In the genomic region with DNA sequence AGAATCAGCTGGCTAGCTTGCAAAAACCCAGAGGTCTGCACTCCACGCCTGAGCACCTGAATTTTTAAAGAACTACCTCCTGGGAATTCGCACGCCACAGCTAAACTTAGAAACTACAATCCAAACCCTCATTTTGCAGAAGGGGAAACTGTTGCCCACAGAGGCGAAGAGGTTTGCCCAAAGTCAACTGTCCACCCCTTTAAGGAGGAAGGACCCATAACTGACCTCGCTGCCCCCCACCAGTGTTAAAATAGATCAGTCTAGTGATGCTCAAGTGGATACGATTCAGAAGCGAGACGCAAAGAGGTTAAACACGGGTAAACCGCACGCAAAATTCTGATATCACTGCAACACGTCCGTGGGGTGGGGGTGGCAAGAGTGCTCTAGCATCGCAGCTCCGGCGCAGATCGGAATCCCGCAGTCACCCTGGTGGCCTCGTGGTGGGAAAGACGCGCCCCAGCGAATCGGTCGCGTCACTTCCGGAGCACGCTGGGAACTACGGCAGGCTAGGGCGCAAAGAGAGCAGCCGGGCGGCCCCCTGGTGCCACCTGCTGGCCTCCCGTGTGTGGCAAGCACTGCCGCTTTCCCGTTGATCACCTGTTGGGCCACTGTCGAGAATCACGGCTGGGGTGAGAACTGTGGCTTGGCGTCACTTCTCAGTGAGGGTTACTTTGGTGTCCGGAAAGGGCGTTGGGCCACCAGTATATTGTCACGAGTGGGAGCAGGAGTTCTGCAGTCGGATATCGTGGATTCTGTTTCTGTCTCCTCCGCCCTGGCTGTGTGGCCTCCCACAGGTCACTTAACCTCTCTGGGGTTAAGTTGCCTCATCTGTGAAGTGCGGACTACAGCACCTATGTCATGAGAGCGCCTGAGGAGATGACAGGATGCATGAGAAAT, we compare ENCODE assay signal across 1 cellular context.
TF ChIP-seq lines count a peak whose summit lies in the region.

TSS of gene ALKBH2 (minus strand) at position 451 of the 897 bp plus-strand sequence. CDS start 686 bp downstream, outside the sequence.

TF ChIP-seq in K562, 482 proteins besides CTCF, POLR2A, EP300 and RAD21 (continued from another document and continues in another):
- TF ChIP-seq ZNF740 (CRISPR knock-in tag; IDR thresholded peaks at IDR 0.05) (peak; percentile 82), ZNF740 (tag; IDR thresholded peaks at IDR 0.05) (no peak; a peak in 1 of 4 replicates), ZNF586 (CRISPR knock-in tag; conservative IDR thresholded peaks at IDR 0.05) (no peak), ZNF766 (CRISPR knock-in tag; conservative IDR thresholded peaks at IDR 0.05) (0 out of 2 replicates have a peak, but pooled peaks have one; percentile 47), HLTF (IDR thresholded peaks at IDR 0.05) (peak; percentile 49; the same call in 1 of the 2 replicates), DPF2 (IDR thresholded peaks at IDR 0.05) (peak; percentile 47), ZNF280B (CRISPR knock-in tag; IDR thresholded peaks at IDR 0.05) (no peak), ZNF75A (CRISPR knock-in tag; IDR thresholded peaks at IDR 0.05) (no peak), ETS1 (conservative IDR thresholded peaks at IDR 0.05; ENCODE audit: control insufficient read depth, low read depth, low read length) (peak; percentile 89), ZNF668 (CRISPR knock-in tag; IDR thresholded peaks at IDR 0.05) (no peak), ZBTB17 (CRISPR knock-in tag; IDR thresholded peaks at IDR 0.05) (0 out of 2 replicates have a peak, but pooled peaks have one; percentile 54), ZBTB1 (CRISPR knock-in tag; IDR thresholded peaks at IDR 0.05; ENCODE audit: borderline replicate concordance, low read depth) (peak; percentile 52; the same call in 1 of the 2 replicates), ARHGAP35 (IDR thresholded peaks at IDR 0.05; ENCODE audit: partially characterized antibody) (no peak), ZNF584 (CRISPR knock-in tag; IDR thresholded peaks at IDR 0.05; ENCODE audit: low read depth) (peak; percentile 66; the same call in 1 of the 2 replicates), TAF15 (IDR thresholded peaks at IDR 0.05; ENCODE audit: low read depth, low read length) (no peak), SMARCE1 (IDR thresholded peaks at IDR 0.05) (peak; percentile 48), RBM17 (IDR thresholded peaks at IDR 0.05; ENCODE audit: borderline replicate concordance, low read depth, low read length) (no peak), BDP1 (IDR thresholded peaks at IDR 0.05; ENCODE audit: insufficient read depth, insufficient read length) (no peak), MTA3 (IDR thresholded peaks at IDR 0.05; ENCODE audit: borderline replicate concordance) (0 out of 2 replicates have a peak, but pooled peaks have one; percentile 59), GABPB2 (CRISPR knock-in tag; conservative IDR thresholded peaks at IDR 0.05) (no peak), NFATC3 (IDR thresholded peaks at IDR 0.05) (no peak), THRAP3 (IDR thresholded peaks at IDR 0.05; ENCODE audit: borderline replicate concordance) (no peak; the same call in 1 of the 2 replicates), FOSL1 (tag; conservative IDR thresholded peaks at IDR 0.05) (peak; percentile 21; the same call in 1 of the 2 replicates), GABPA (tag; conservative IDR thresholded peaks at IDR 0.05; ENCODE audit: low read depth) (peak; percentile 95), HCFC1 (IDR thresholded peaks at IDR 0.05; ENCODE audit: low read depth, low read length) (peak; percentile 61), SMAD3 (CRISPR knock-in tag; conservative IDR thresholded peaks at IDR 0.05) (no peak), ZNF311 (CRISPR knock-in tag; IDR thresholded peaks at IDR 0.05) (no peak), ELF1 (tag; IDR thresholded peaks at IDR 0.05) (peak; percentile 62; the same call in 1 of the 2 replicates), CTBP1 (IDR thresholded peaks at IDR 0.05; ENCODE audit: borderline replicate concordance) (peak; percentile 89), ZNF444 (CRISPR knock-in tag; IDR thresholded peaks at IDR 0.05) (no peak), CCNT2 (IDR thresholded peaks at IDR 0.05; ENCODE audit: borderline replicate concordance, extremely low read depth, insufficient read length, low read depth, low read length) (peak; percentile 39), DDX20 (tag; IDR thresholded peaks at IDR 0.05; ENCODE audit: low read depth) (no peak), THAP12 (CRISPR knock-in tag; IDR thresholded peaks at IDR 0.05) (no peak), CREB3L1 (IDR thresholded peaks at IDR 0.05; ENCODE audit: borderline replicate concordance, low read depth) (peak; percentile 76), RHOXF2B (CRISPR knock-in tag; conservative IDR thresholded peaks at IDR 0.05) (no peak), RNF2 (IDR thresholded peaks at IDR 0.05) (peak; percentile 95), BCOR (IDR thresholded peaks at IDR 0.05) (peak; percentile 99), MLLT1 (IDR thresholded peaks at IDR 0.05) (0 out of 4 replicates have a peak, but pooled peaks of 1 of the 2 experiments have one; percentile 33), CC2D1A (IDR thresholded peaks at IDR 0.05) (peak; percentile 67), SMARCA4 (IDR thresholded peaks at IDR 0.05) (peak; percentile 19; the same call in 1 of the 2 replicates), NFYB (IDR thresholded peaks at IDR 0.05; ENCODE audit: extremely low read depth, insufficient read length) (no peak), CREM (IDR thresholded peaks at IDR 0.05; ENCODE audit: low read depth) (peak; percentile 98), ZBTB9 (CRISPR knock-in tag; IDR thresholded peaks at IDR 0.05) (0 out of 2 replicates have a peak, but pooled peaks have one; percentile 23), KLF6 (CRISPR knock-in tag; IDR thresholded peaks at IDR 0.05; ENCODE audit: borderline replicate concordance) (no peak), ZC3H8 (IDR thresholded peaks at IDR 0.05) (no peak), TRIM24 (IDR thresholded peaks at IDR 0.05) (peak in 1 of 2 experiments; percentile 68; a peak in 2 of 4 replicates), LCOR (CRISPR knock-in tag; IDR thresholded peaks at IDR 0.05) (0 out of 2 replicates have a peak, but pooled peaks have one; percentile 57), ZFP1 (CRISPR knock-in tag; IDR thresholded peaks at IDR 0.05) (no peak)
